Comparison of ENCODE assay signal across 8 cellular contexts in the genomic region with DNA sequence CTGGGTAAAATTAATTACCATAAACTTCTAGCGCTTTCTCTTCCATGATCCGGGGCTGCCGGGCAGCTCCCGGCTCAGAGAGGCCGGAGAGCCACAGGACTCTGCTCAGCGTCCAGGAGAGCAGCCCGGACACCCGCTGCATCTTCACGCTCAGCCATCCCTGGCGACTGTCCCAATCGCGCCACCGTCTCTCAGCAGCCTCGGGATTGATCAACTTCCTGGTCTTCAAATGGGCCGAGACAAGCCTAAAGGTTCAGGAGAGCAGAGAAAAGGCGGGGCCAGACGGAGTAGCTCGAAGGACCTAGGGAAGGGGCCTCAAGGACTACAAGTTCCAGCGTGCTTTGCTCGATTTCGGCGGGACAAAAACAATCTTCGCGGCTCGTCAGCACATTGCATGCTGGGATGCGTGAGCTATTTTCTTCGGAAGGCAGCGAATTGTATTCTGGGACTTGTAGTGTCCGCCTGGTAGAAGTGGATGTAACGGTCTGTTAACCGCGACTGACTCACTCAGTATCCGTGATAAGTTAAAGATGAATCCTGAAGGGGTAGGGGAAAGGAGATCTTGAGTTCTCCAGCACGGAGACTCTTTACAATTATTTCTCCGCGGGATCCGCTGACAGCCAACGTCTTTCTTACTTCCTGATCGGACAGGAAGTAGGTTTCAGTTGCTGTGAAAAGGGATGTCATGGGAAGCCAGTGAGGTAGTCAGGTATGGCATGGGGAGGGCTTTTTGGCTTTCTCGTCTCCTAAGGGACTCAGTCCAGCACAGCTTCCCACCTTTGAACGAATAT. TPM values are rescaled to one million over a fixed set of nuclear protein-coding genes. Genes with fewer than 3 reads are reported as not detected.
DNase-seq lines count a peak whose midpoint lies in the region; ATAC-seq, FAIRE-seq and TF ChIP-seq lines count a peak whose summit lies in the region.

A gene with protein sequence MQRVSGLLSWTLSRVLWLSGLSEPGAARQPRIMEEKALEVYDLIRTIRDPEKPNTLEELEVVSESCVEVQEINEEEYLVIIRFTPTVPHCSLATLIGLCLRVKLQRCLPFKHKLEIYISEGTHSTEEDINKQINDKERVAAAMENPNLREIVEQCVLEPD (minus strand): TSS at position 212 of the 791 bp plus-strand sequence. CDS start 70 bp downstream, at position 142.

- intact Hi-C loops in Right ventricle myocardium superior (cut with DNase I) (no loop called here), pancreas (cut with DNase I) (no loop called here), tibial artery (cut with DNase I; ENCODE audit: low total_unique reads) (loop anchor here (5.0 kb wide), 1 partner anchor 68 kb away; a partner anchor contains a TSS)

- H3K9ac ChIP-seq in adipocyte (ENCODE audit: low read length), result peak within 1 kb of the TSS; percentile 85

- H3K27me3 ChIP-seq in adipocyte (replicated peaks; ENCODE audit: control insufficient read depth, insufficient read depth, low read length), result no peaks in the 10 kb centered on the region
- no peaks in the 10 kb centered on the region for H3K27me3 ChIP-seq in pancreas
- no peaks in the 10 kb centered on the region for H3K27me3 ChIP-seq in tibial artery

- WGBS in pancreas, 2 donors, result 0% methylated on average over 41 of the region's 41 CpGs

- DNase-seq in GM12865 (ENCODE audit: low read depth), result peak; percentile 99
- peak; percentile 95 to 100 (median 99) for DNase-seq in NCI-H1417 (lab: John Stamatoyannopoulos, UW)
- DNase-seq in SW 1271 (lab: John Stamatoyannopoulos, UW), result peak; percentile 100
- peak; percentile 99 for DNase-seq in adipocyte (ENCODE audit: low read depth)
- DNase-seq in Right ventricle myocardium superior, result peak; percentile 95
- DNase-seq in pancreas, result peak; percentile 82 to 98 (median 96)
- DNase-seq in tibial artery, result peak; percentile 96 to 97

- TF ChIP-seq CTCF in GM12865 (IDR thresholded peaks at IDR 0.05; ENCODE audit: insufficient read depth, low read depth, low read length, missing control alignments), result no peak
- TF ChIP-seq CTCF in pancreas (IDR thresholded peaks at IDR 0.05), result no peak
- no peak for TF ChIP-seq CTCF in tibial artery (IDR thresholded peaks at IDR 0.05)

- H3K9me3 ChIP-seq in adipocyte (ENCODE audit: control insufficient read depth, low read length) (no peaks in the 10 kb centered on the region), pancreas (no peaks in the 10 kb centered on the region), tibial artery (no peaks in the 10 kb centered on the region)

- H3K4me3 ChIP-seq in GM12865 (ENCODE audit: low read depth, low read length) (peak within 1 kb of the TSS; percentile 80), adipocyte (ENCODE audit: low read length) (peak within 1 kb of the TSS; percentile 94), pancreas (peak within 1 kb of the TSS; percentile 44 to 72 (median 64)), tibial artery (peak within 1 kb of the TSS; percentile 62 to 81)

- H3K4me1 ChIP-seq in adipocyte (ENCODE audit: control insufficient read depth, insufficient read depth, low read length), result peaks cover 40% of the 10 kb centered on the region
- peaks cover 0 to 48% (median 35%) of the 10 kb centered on the region in 3 donors for H3K4me1 ChIP-seq in pancreas
- peaks cover 0 to 58% (median 29%) of the 10 kb centered on the region in 4 donors for H3K4me1 ChIP-seq in tibial artery

- peak; percentile 70 for ATAC-seq in HG02759 (IDR thresholded peaks at IDR 0.05; ENCODE audit: unreplicated experiment)
- peak; percentile 86 for ATAC-seq in Right ventricle myocardium superior (ENCODE audit: poor library complexity)
- ATAC-seq in pancreas, result peak; percentile 81 to 89 (median 84)

- H3K27ac ChIP-seq in pancreas, result peak within 1 kb of the TSS; percentile 70 to 93 (median 87)
- peak within 1 kb of the TSS; percentile 90 to 92 for H3K27ac ChIP-seq in tibial artery

- FAIRE-seq in pancreas (lab: Jason Lieb, UNC), result peak; percentile 83

- H3K36me3 ChIP-seq in adipocyte (ENCODE audit: control insufficient read depth, insufficient read depth, low read length, severe bottlenecking), result peaks cover 3% of the 10 kb centered on the region
- no peaks in the 10 kb centered on the region for H3K36me3 ChIP-seq in pancreas
- peaks cover 0 to 4% (median 0%) of the 10 kb centered on the region in 3 donors for H3K36me3 ChIP-seq in tibial artery

RNA-seq across cellular contexts. Expression of the gene that starts here (rescaled TPM):
- total RNA-seq in Right ventricle myocardium superior (57.9 TPM), pancreas (10 to 100 TPM; 16.0 to 44.1 (median 26.3) TPM)
- polyA plus RNA-seq in pancreas, result 10 to 100 TPM; 42.0 to 61.2 TPM

Comparison
In these comparisons a context has a peak if more than half of its experiments do, and no peak if none do; other contexts are left out.
1. Peak in every context shown above with its lines: DNase-seq, ATAC-seq, H3K4me3 ChIP-seq and H3K27ac ChIP-seq.